ENCODE assay signal across 7 cellular contexts in the genomic region with DNA sequence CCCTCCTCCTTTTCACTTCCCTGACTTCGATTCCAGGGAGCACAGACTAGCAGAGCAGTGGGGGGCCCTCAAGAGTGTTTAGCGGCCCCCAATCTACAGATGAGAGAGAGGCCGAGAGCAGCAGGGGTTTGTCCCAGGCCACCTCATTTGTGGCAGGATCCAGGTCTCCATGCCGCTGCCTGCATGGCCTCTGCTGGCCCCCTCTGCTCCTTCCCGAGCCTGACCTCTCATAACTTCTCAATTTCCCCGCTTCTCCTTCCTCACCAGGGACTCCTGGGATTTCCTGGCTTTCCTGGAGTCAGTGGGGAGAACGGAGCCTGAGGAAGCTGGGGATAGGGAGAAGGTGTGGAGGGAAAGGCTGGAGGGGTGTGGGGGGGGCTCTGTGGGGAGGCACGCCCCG.
A peak's percentile ranks its signal among the peaks of the same experiment; 100 is the strongest.
DNase-seq lines count a peak whose midpoint lies in the region; ATAC-seq and TF ChIP-seq lines count a peak whose summit lies in the region.
"Not testable (repeated sequence)": the region's sequence is repeated elsewhere in the genome, so short reads cannot be mapped to it uniquely, and the experiment has no call there.

No MANE protein-coding gene starts in this region.

- CTCF ChIA-PET in Panc1 (lab: Charles Lee); activated B cell treated with CpG ODN at 0.5 μM for 24 hours (lab: Charles Lee): not testable (repeated sequence)

- not testable (repeated sequence) for H3K4me1 Mint-ChIP-seq in activated B cell treated with CpG ODN at 0.5 μM for 24 hours; chondrocyte (ENCODE audit: low read depth)

- in situ Hi-C loops in Panc1 (cut with HindIII; ENCODE audit: low pct_unique_long_range_greater_than_20kb, low sequenced_read_pairs): not testable (repeated sequence)

- intact Hi-C loops in Panc1 (cut with micrococcal nuclease; ENCODE audit: unreplicated experiment); activated B cell treated with CpG ODN at 0.5 μM for 24 hours (cut with micrococcal nuclease); upper lobe of right lung (cut with DNase I); aorta (cut with DNase I): not testable (repeated sequence)

- POLR2A ChIA-PET in Panc1 (lab: Charles Lee); activated B cell treated with CpG ODN at 0.5 μM for 24 hours (lab: Charles Lee): not testable (repeated sequence)

- not testable (repeated sequence) for H3K27ac Mint-ChIP-seq in activated B cell treated with CpG ODN at 0.5 μM for 24 hours; chondrocyte (ENCODE audit: unreplicated experiment)

- not testable (repeated sequence) for TF ChIP-seq CTCF in Panc1 (IDR thresholded peaks at IDR 0.05); activated B cell treated with CpG ODN at 0.5 μM for 24 hours (IDR thresholded peaks at IDR 0.05); chondrocyte (IDR thresholded peaks at IDR 0.05); gastroesophageal sphincter (IDR thresholded peaks at IDR 0.05); upper lobe of right lung (IDR thresholded peaks at IDR 0.05)

- 0 out of 2 replicates have a peak, but pooled peaks have one; percentile 27 for ATAC-seq in Panc1
- ATAC-seq in activated B cell treated with CpG ODN at 0.5 μM for 24 hours (ENCODE audit: low read depth): not testable (repeated sequence)
- ATAC-seq in gastroesophageal sphincter: peak; percentile 6
- ATAC-seq in upper lobe of right lung: peak; percentile 3
- peak; percentile 34 for ATAC-seq in aorta (ENCODE audit: low FRiP score)

- H3K4me1 ChIP-seq in Panc1 (ENCODE audit: control insufficient read depth, insufficient read depth, low read length); gastroesophageal sphincter; upper lobe of right lung; aorta (ENCODE audit: control insufficient read depth in 1 of 2, insufficient read depth in 2 of 2, low read length in 2 of 2): not testable (repeated sequence)

- not testable (repeated sequence) for H3K4me3 Mint-ChIP-seq in activated B cell treated with CpG ODN at 0.5 μM for 24 hours; chondrocyte (ENCODE audit: unreplicated experiment)

- not testable (repeated sequence) for H3K36me3 ChIP-seq in Panc1 (ENCODE audit: control insufficient read depth, insufficient read depth, low read length); gastroesophageal sphincter; upper lobe of right lung; aorta (ENCODE audit: control insufficient read depth in 1 of 2, insufficient read depth in 2 of 2, low read length in 1 of 2)

- not testable (repeated sequence) for TF ChIP-seq EP300 in gastroesophageal sphincter (IDR thresholded peaks at IDR 0.05)

- H3K27ac ChIP-seq in Panc1 (ENCODE audit: low read length); gastroesophageal sphincter; upper lobe of right lung; aorta (ENCODE audit: low read depth in 1 of 2, low read length in 2 of 2): not testable (repeated sequence)

- H3K27me3 Mint-ChIP-seq in activated B cell treated with CpG ODN at 0.5 μM for 24 hours; chondrocyte (ENCODE audit: low read depth): not testable (repeated sequence)

- not testable (repeated sequence) for H3K27me3 ChIP-seq in Panc1 (ENCODE audit: control insufficient read depth, insufficient read depth, low read length); upper lobe of right lung; aorta (ENCODE audit: control insufficient read depth in 1 of 2, insufficient read depth in 2 of 2, low read length in 1 of 2)
- H3K27me3 ChIP-seq in gastroesophageal sphincter: peaks cover 18% of the 10 kb centered on the region

- not testable (repeated sequence) for TF ChIP-seq POLR2A in gastroesophageal sphincter (IDR thresholded peaks at IDR 0.05)

- DNase-seq in Panc1 (ENCODE audit: low read depth, low spot score); upper lobe of right lung; aorta: not testable (repeated sequence)
- DNase-seq in activated B cell treated with CpG ODN at 0.5 μM for 24 hours (peak; percentile 9), chondrocyte (ENCODE audit: low spot score) (peak; percentile 65), mesenteric fat pad (ENCODE audit: low spot score) (peak; percentile 60)

- not testable (repeated sequence) for H3K9me3 ChIP-seq in Panc1 (ENCODE audit: control insufficient read depth, insufficient read depth, low read depth, low read length); upper lobe of right lung; aorta (ENCODE audit: control insufficient read depth, low read length)
- H3K9me3 ChIP-seq in gastroesophageal sphincter: peaks cover 0 to 14% (median 0%) of the 10 kb centered on the region in 3 donors

- not testable (repeated sequence) for H3K36me3 Mint-ChIP-seq in activated B cell treated with CpG ODN at 0.5 μM for 24 hours (ENCODE audit: low read depth); chondrocyte (ENCODE audit: low read depth)

- peaks cover 16% of the 10 kb centered on the region for H3K9me3 Mint-ChIP-seq in activated B cell treated with CpG ODN at 0.5 μM for 24 hours
- H3K9me3 Mint-ChIP-seq in chondrocyte (ENCODE audit: low read depth): not testable (repeated sequence)

- 44% methylated on average over 2 of the region's 9 CpGs; no CpG with 5 or more reads in 1 of the 2 donors for WGBS in gastroesophageal sphincter (ENCODE audit: low coverage in 1 of 2), 2 donors
- 64 to 69% methylated on average over 8 to 9 of the region's 9 CpGs for WGBS in aorta, 2 donors

- not testable (repeated sequence) for H3K4me3 ChIP-seq in Panc1 (ENCODE audit: low read depth in 2 of 2, low read length in 2 of 2); gastroesophageal sphincter; upper lobe of right lung; aorta (ENCODE audit: low read length in 2 of 2)

- not testable (repeated sequence) for BruUV-seq in Panc1 (replicated peaks; lab: Mats Ljungman, UMichigan)
